Comparison of ENCODE assay signal across 12 cellular contexts in genomic region chr3:98971183-98971681, GRCh38.
A peak's percentile ranks its signal among the peaks of the same experiment; 100 is the strongest.
DNase-seq lines count a peak whose midpoint lies in the region; ATAC-seq and TF ChIP-seq lines count a peak whose summit lies in the region.
"Had no signal": no experiment of that assay in that cellular context is flagged by ENCODE, and none has a peak within 500 bp of the region (broad histone marks: within the 10 kb centered on the region; RNA-seq: fewer than 3 reads in every experiment).

No MANE protein-coding gene starts in this region.

- H3K36me3 ChIP-seq in PC-3 (ENCODE audit: low read depth, low read length), result peaks cover 5% of the 10 kb centered on the region; the same call in 1 of the 2 replicates

- peak; percentile 56 to 65 for ATAC-seq in activated CD4-positive, CD25-positive, alpha-beta regulatory T cell treated with anti-CD3 and anti-CD28 coated beads, Interleukin-2, amount 50 U/mL, for 24 hours
- ATAC-seq in PC-3 (peak; percentile 68), HG03159 (IDR thresholded peaks at IDR 0.05; ENCODE audit: unreplicated experiment) (no peak), HG02798 (IDR thresholded peaks at IDR 0.05; ENCODE audit: poor library complexity, unreplicated experiment) (no peak)

- POLR2A ChIA-PET in PC-3 (lab: Charles Lee; ENCODE audit: unreplicated experiment), result interaction anchor here (0.5 to 2.1 kb wide), 4 partner anchors 10 to 144 kb away, joined by 3 to 35 read pairs (median 9); partner anchors contain the start of gene DCBLD2

- CTCF ChIA-PET in PC-3 (lab: Charles Lee), result interaction anchor here (0.6 to 1.0 kb wide), 2 partner anchors 9 to 70 kb away, joined by 3 to 4 read pairs; partner anchors contain the start of gene DCBLD2

- no peaks in the 10 kb centered on the region for H3K9me2 ChIP-seq in PC-3 (replicated peaks; ENCODE audit: low read length)

- no TSS peak for BruUV-seq in PC-3 (replicated peaks; lab: Mats Ljungman, UMichigan)

- H3K27ac Mint-ChIP-seq in chondrocyte (ENCODE audit: unreplicated experiment), result peak overlapping the region; percentile 89

- H3K27me3 Mint-ChIP-seq in chondrocyte (ENCODE audit: low read depth), result no peaks in the 10 kb centered on the region

- H3K4me2 ChIP-seq in PC-3 (ENCODE audit: low read length), result peak overlapping the region; percentile 74

- peaks cover 3% of the 10 kb centered on the region for H3K9me3 Mint-ChIP-seq in chondrocyte (ENCODE audit: low read depth)

- intact Hi-C loops in PC-3 (cut with micrococcal nuclease), result loop anchor here (2.0 kb wide), 2 partner anchors 48 to 70 kb away; partner anchors contain the start of gene DCBLD2

- H3K9me3 ChIP-seq in PC-3 (ENCODE audit: low read length), result no peaks in the 10 kb centered on the region

- no peak overlapping the region for H2AFZ ChIP-seq in PC-3 (ENCODE audit: low read length)

- no peak for DNase-seq in activated CD4-positive, CD25-positive, alpha-beta regulatory T cell treated with anti-CD3 and anti-CD28 coated beads, Interleukin-2, amount 50 U/mL, for 72 hours
- DNase-seq in PC-3 (peak; percentile 98), chondrocyte (ENCODE audit: low spot score) (no peak), renal cortical epithelial cell (ENCODE audit: low read depth) (peak; percentile 98), NCI-H446 treated with DMSO at 0.1 percent for 48 hours (lab: John Stamatoyannopoulos, UW) (no peak)
- DNase-seq: stimulated activated CD4-positive, alpha-beta T cell treated with anti-CD3 and anti-CD28 coated beads, Interleukin-4, amount 100 ng/mL, for 1 hour; trophoblast cell had no signal

- peaks cover 82% of the 10 kb centered on the region for H3K4me1 ChIP-seq in PC-3 (ENCODE audit: insufficient read depth, low read length)

- H3K36me3 Mint-ChIP-seq in chondrocyte (ENCODE audit: low read depth), result peaks cover 2% of the 10 kb centered on the region

- no peaks in the 10 kb centered on the region for H3K27me3 ChIP-seq in PC-3 (ENCODE audit: low read length)

- H3K4me1 Mint-ChIP-seq in chondrocyte (ENCODE audit: low read depth), result peaks cover 44% of the 10 kb centered on the region

- H3F3A ChIP-seq in PC-3 (ENCODE audit: low read length, unreplicated experiment), result peaks cover 14% of the 10 kb centered on the region

- peak overlapping the region; percentile 98 for H3K27ac ChIP-seq in PC-3 (ENCODE audit: low read length)
- H3K27ac ChIP-seq: 22Rv1 had no signal

- peaks cover 68% of the 10 kb centered on the region for H3K79me2 ChIP-seq in PC-3 (ENCODE audit: low read length)

- peak overlapping the region; percentile 34 for H3K4me3 ChIP-seq in PC-3 (ENCODE audit: low read length)

- no peaks in the 10 kb centered on the region for H4K20me1 ChIP-seq in PC-3 (ENCODE audit: low read length)

- TF ChIP-seq CTCF in PC-3 (conservative IDR thresholded peaks at IDR 0.05; ENCODE audit: low read depth, low read length), result no peak
- TF ChIP-seq CTCF in chondrocyte (IDR thresholded peaks at IDR 0.05), result peak; percentile 16

- peak overlapping the region; percentile 93 for H3K9ac ChIP-seq in PC-3 (ENCODE audit: low read length)

- H3K4me3 Mint-ChIP-seq in chondrocyte (ENCODE audit: unreplicated experiment), result peak overlapping the region; percentile 6
- H3K4me3 Mint-ChIP-seq: neural crest cell had no signal

Comparison
In these comparisons a context has a peak if more than half of its experiments do, and no peak if none do; other contexts are left out.
1. ATAC-seq: peak in activated CD4-positive, CD25-positive, alpha-beta regulatory T cell treated with anti-CD3 and anti-CD28 coated beads, Interleukin-2, amount 50 U/mL, for 24 hours (2 of 2) and PC-3 (single experiment); none in HG03159 (single experiment) and HG02798 (single experiment).
2. DNase-seq: peak in PC-3 (single experiment) and renal cortical epithelial cell (single experiment); none in activated CD4-positive, CD25-positive, alpha-beta regulatory T cell treated with anti-CD3 and anti-CD28 coated beads, Interleukin-2, amount 50 U/mL, for 72 hours (single experiment), chondrocyte (single experiment) and NCI-H446 treated with DMSO at 0.1 percent for 48 hours (single experiment).